Comparison of ENCODE assay signal across 16 cellular contexts in the genomic region with DNA sequence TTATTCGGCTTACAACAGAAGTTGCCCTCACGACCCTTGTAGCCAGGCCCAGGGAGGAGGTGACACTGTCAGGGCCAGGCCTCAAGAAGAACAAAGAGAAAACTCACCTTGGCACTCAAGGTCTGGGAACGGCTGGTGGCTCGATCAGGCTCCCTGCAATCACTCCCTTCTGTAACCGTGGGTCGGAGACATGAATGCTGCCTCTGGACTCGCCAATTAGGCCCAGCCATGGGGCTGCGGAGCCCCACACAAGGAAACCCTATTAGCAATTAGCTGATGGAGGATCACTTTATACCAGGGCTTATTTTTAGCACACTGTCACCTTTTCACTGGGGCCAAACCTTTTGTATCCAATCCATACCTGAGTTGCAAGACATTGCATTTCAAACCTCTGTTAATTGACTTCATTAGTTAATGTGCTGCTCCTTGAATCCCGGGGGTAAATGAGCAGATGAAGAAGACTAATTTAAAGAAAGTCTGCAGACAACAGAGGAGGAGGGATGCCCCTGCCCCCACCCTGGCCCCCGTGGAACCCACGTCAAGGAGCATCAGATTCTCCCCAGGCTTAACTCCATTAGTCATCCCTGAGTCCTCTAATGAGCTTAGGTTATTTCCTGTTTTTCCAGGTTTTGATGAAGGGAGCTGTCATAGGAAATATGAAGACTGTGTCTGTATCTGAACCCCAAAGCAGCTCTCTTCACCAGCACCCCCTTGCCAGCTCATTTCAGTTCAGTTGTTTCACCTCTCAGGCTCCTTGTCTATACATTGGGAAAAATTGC.
DNase-seq lines count a peak whose midpoint lies in the region; ATAC-seq, FAIRE-seq and TF ChIP-seq lines count a peak whose summit lies in the region.
"Had no signal": no experiment of that assay in that cellular context is flagged by ENCODE, and none has a peak within 500 bp of the region (broad histone marks: within the 10 kb centered on the region; RNA-seq: fewer than 3 reads in every experiment).

No MANE protein-coding gene starts in this region.

- H3K36me3 ChIP-seq in astrocyte (ENCODE audit: insufficient read depth, low read length) = no peaks in the 10 kb centered on the region
- H3K36me3 ChIP-seq: thoracic aorta had no signal

- H3K4me2 ChIP-seq in astrocyte (ENCODE audit: low read length) = peak overlapping the region; percentile 65
- H3K4me2 ChIP-seq: A549 had no signal

- no peak overlapping the region for H3K4me3 Mint-ChIP-seq in activated CD4-positive, alpha-beta T cell treated with anti-CD3 and anti-CD28 coated beads, Interleukin-2, amount 10 ng/mL, durations not matched to agents 24 days and 14 days
- H3K4me3 Mint-ChIP-seq in astrocyte (ENCODE audit: unreplicated experiment) = peak overlapping the region; percentile 11

- H3K9ac ChIP-seq in astrocyte (ENCODE audit: low read length) = peak overlapping the region; percentile 64

- peak overlapping the region; percentile 89 for H3K27ac ChIP-seq in astrocyte (ENCODE audit: low read depth, low read length)
- H3K27ac ChIP-seq: A549, thoracic aorta had no signal

- peak; percentile 47 for DNase-seq in activated CD4-positive, alpha-beta T cell treated with anti-CD3 and anti-CD28 coated beads, Interleukin-2, amount 10 ng/mL, durations not matched to agents 24 days and 14 days
- no peak for DNase-seq in activated CD4-positive, alpha-beta T cell treated with anti-CD3 and anti-CD28 coated beads for 48 hours
- peak; percentile 66 for DNase-seq in astrocyte (ENCODE audit: low read depth)
- peak; percentile 94 for DNase-seq in iris pigment epithelial cell (ENCODE audit: low read depth)
- no peak for DNase-seq in activated CD8-positive, alpha-beta memory T cell treated with anti-CD3 and anti-CD28 coated beads, Interleukin-2, amount 50 U/mL, for 4 hours
- no peak for DNase-seq in stimulated activated CD4-positive, alpha-beta T cell treated with anti-CD3 and anti-CD28 coated beads, Interleukin-4, amount 100 ng/mL, for 4 hours
- no peak for DNase-seq in NCI-H2029 treated with DMSO at 0.1 percent for 48 hours (lab: John Stamatoyannopoulos, UW)
- DNase-seq: amygdala, DMS153, KBM-7, NCI-H2171, right cardiac atrium had no signal

- no peaks in the 10 kb centered on the region for H3K9me3 ChIP-seq in astrocyte (ENCODE audit: insufficient read depth, low read depth, low read length)
- H3K9me3 ChIP-seq: A549, thoracic aorta had no signal

- no peaks in the 10 kb centered on the region for H3K36me3 Mint-ChIP-seq in activated CD4-positive, alpha-beta T cell treated with anti-CD3 and anti-CD28 coated beads, Interleukin-2, amount 10 ng/mL, durations not matched to agents 24 days and 14 days (ENCODE audit: low read depth)
- H3K36me3 Mint-ChIP-seq in astrocyte (ENCODE audit: low read depth, unreplicated experiment) = no peaks in the 10 kb centered on the region

- H3K4me1 Mint-ChIP-seq in activated CD4-positive, alpha-beta T cell treated with anti-CD3 and anti-CD28 coated beads, Interleukin-2, amount 10 ng/mL, durations not matched to agents 24 days and 14 days = no peaks in the 10 kb centered on the region
- H3K4me1 Mint-ChIP-seq in astrocyte (ENCODE audit: low read depth, unreplicated experiment) = peaks cover 49% of the 10 kb centered on the region

- H3K4me1 ChIP-seq in astrocyte (ENCODE audit: insufficient read depth, low read length) = peaks cover 48% of the 10 kb centered on the region

- no peak for ATAC-seq in HG02981 (IDR thresholded peaks at IDR 0.05; ENCODE audit: unreplicated experiment)
- ATAC-seq: A549, Panc1, right cardiac atrium had no signal

- H3K4me3 ChIP-seq in astrocyte (ENCODE audit: insufficient read depth, low read depth, low read length) = no peak overlapping the region
- H3K4me3 ChIP-seq: A549, thoracic aorta had no signal

- H3K27me3 ChIP-seq in astrocyte (ENCODE audit: insufficient read depth, low read length) = no peaks in the 10 kb centered on the region

- FAIRE-seq in astrocyte (lab: Jason Lieb, UNC) = no peak
- FAIRE-seq: A549 had no signal

- no peaks in the 10 kb centered on the region for H3K79me2 ChIP-seq in astrocyte (ENCODE audit: insufficient read depth, low read length)

- H2AFZ ChIP-seq in astrocyte (ENCODE audit: low read depth, low read length) = peak overlapping the region; percentile 30

- intact Hi-C loops in activated CD4-positive, alpha-beta T cell treated with anti-CD3 and anti-CD28 coated beads, Interleukin-2, amount 10 ng/mL, durations not matched to agents 24 days and 14 days (cut with micrococcal nuclease) = no loop called here

- no peaks in the 10 kb centered on the region for H3K9me3 Mint-ChIP-seq in activated CD4-positive, alpha-beta T cell treated with anti-CD3 and anti-CD28 coated beads, Interleukin-2, amount 10 ng/mL, durations not matched to agents 24 days and 14 days
- no peaks in the 10 kb centered on the region for H3K9me3 Mint-ChIP-seq in astrocyte (ENCODE audit: unreplicated experiment)

- H3K27ac Mint-ChIP-seq in activated CD4-positive, alpha-beta T cell treated with anti-CD3 and anti-CD28 coated beads, Interleukin-2, amount 10 ng/mL, durations not matched to agents 24 days and 14 days = no peak overlapping the region
- peak overlapping the region; percentile 70 for H3K27ac Mint-ChIP-seq in astrocyte (ENCODE audit: unreplicated experiment)

- no peaks in the 10 kb centered on the region for H4K20me1 ChIP-seq in astrocyte (ENCODE audit: insufficient read depth, low read length)

- H3K27me3 Mint-ChIP-seq in activated CD4-positive, alpha-beta T cell treated with anti-CD3 and anti-CD28 coated beads, Interleukin-2, amount 10 ng/mL, durations not matched to agents 24 days and 14 days = peaks cover 4% of the 10 kb centered on the region
- H3K27me3 Mint-ChIP-seq in astrocyte (ENCODE audit: low read depth, unreplicated experiment) = no peaks in the 10 kb centered on the region

- TF ChIP-seq CTCF in astrocyte (IDR thresholded peaks at IDR 0.05; ENCODE audit: insufficient read depth, low read depth, low read length) = no peak

Comparison
In these comparisons a context has a peak if more than half of its experiments do, and no peak if none do; other contexts are left out.
1. DNase-seq: peak in activated CD4-positive, alpha-beta T cell treated with anti-CD3 and anti-CD28 coated beads, Interleukin-2, amount 10 ng/mL, durations not matched to agents 24 days and 14 days (single experiment), astrocyte (single experiment) and iris pigment epithelial cell (single experiment); none in activated CD4-positive, alpha-beta T cell treated with anti-CD3 and anti-CD28 coated beads for 48 hours (single experiment), activated CD8-positive, alpha-beta memory T cell treated with anti-CD3 and anti-CD28 coated beads, Interleukin-2, amount 50 U/mL, for 4 hours (single experiment), stimulated activated CD4-positive, alpha-beta T cell treated with anti-CD3 and anti-CD28 coated beads, Interleukin-4, amount 100 ng/mL, for 4 hours (0 of 2) and NCI-H2029 treated with DMSO at 0.1 percent for 48 hours (single experiment).